In the genomic region with DNA sequence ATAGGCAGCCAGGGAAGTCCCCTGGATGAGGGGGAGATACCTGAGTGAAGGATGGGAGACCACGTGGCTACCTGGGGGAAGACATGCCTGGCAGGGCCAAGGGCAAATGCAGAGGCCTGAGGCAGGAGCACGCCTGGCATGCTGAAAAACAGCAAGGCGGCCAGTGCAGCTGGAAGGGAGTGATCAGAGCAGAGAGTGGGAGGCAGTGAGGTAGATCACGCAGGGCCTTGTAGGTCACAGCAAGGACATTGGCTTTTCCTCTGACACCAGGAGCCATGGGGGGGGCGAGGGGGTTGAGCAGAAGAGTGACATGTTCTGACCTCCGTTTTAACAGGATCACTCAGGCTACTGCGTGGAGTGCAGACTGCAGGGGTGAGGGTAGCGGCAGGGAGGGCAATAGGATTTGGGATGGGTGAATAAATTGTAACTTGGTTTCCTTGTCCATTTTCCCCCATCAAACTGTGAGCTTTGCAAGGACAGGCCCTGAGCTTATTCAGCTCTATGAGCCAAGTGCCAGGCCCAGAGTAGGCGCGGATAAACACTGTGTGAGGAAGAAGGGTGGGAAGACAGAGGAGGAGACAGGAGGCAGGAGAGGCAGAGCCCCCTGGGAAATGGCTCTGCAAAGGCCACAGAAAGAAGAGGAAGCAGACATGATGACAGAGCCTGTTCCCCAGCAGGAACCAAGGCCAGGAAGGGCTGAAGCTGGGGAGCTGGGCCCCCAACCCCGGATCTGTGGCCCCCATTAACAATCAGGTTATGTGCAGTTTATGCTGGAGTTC, we compare ENCODE assay signal across 1 cellular context.
TF ChIP-seq lines count a peak whose summit lies in the region.

No MANE protein-coding gene starts in this region.

TF ChIP-seq in HepG2, 621 proteins besides CTCF, POLR2A, EP300 and RAD21:
- TF ChIP-seq, protein P1, sequence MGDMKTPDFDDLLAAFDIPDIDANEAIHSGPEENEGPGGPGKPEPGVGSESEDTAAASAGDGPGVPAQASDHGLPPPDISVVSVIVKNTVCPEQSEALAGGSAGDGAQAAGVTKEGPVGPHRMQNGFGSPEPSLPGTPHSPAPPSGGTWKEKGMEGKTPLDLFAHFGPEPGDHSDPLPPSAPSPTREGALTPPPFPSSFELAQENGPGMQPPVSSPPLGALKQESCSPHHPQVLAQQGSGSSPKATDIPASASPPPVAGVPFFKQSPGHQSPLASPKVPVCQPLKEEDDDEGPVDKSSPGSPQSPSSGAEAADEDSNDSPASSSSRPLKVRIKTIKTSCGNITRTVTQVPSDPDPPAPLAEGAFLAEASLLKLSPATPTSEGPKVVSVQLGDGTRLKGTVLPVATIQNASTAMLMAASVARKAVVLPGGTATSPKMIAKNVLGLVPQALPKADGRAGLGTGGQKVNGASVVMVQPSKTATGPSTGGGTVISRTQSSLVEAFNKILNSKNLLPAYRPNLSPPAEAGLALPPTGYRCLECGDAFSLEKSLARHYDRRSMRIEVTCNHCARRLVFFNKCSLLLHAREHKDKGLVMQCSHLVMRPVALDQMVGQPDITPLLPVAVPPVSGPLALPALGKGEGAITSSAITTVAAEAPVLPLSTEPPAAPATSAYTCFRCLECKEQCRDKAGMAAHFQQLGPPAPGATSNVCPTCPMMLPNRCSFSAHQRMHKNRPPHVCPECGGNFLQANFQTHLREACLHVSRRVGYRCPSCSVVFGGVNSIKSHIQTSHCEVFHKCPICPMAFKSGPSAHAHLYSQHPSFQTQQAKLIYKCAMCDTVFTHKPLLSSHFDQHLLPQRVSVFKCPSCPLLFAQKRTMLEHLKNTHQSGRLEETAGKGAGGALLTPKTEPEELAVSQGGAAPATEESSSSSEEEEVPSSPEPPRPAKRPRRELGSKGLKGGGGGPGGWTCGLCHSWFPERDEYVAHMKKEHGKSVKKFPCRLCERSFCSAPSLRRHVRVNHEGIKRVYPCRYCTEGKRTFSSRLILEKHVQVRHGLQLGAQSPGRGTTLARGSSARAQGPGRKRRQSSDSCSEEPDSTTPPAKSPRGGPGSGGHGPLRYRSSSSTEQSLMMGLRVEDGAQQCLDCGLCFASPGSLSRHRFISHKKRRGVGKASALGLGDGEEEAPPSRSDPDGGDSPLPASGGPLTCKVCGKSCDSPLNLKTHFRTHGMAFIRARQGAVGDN (CRISPR knock-in tag; IDR thresholded peaks at IDR 0.05), result peak; percentile 54
- TF ChIP-seq ARNT (IDR thresholded peaks at IDR 0.05) (no peak), MAX (IDR thresholded peaks at IDR 0.05) (peak; percentile 52; the same call in 1 of the 2 replicates), TCF7L2 (IDR thresholded peaks at IDR 0.05; ENCODE audit: low read depth, low read length) (no peak), MYC (CRISPR knock-in tag; IDR thresholded peaks at IDR 0.05; ENCODE audit: borderline replicate concordance) (0 out of 2 replicates have a peak, but pooled peaks have one; percentile 16), HNRNPL (IDR thresholded peaks at IDR 0.05; ENCODE audit: low read depth, low read length) (no peak), MNT (IDR thresholded peaks at IDR 0.05) (peak; percentile 51; the same call in 1 of the 2 replicates), SAP130 (CRISPR knock-in tag; IDR thresholded peaks at IDR 0.05; ENCODE audit: low read depth) (peak; percentile 20), ZNF740 (CRISPR knock-in tag; IDR thresholded peaks at IDR 0.05) (0 out of 2 replicates have a peak, but pooled peaks have one; percentile 47), ZSCAN25 (CRISPR knock-in tag; IDR thresholded peaks at IDR 0.05) (peak; percentile 84; the same call in 1 of the 2 replicates), ZFX (CRISPR knock-in tag; IDR thresholded peaks at IDR 0.05; ENCODE audit: low read depth) (peak; percentile 16; the same call in 1 of the 2 replicates)
